ENCODE assay signal across 21 cellular contexts in the genomic region with DNA sequence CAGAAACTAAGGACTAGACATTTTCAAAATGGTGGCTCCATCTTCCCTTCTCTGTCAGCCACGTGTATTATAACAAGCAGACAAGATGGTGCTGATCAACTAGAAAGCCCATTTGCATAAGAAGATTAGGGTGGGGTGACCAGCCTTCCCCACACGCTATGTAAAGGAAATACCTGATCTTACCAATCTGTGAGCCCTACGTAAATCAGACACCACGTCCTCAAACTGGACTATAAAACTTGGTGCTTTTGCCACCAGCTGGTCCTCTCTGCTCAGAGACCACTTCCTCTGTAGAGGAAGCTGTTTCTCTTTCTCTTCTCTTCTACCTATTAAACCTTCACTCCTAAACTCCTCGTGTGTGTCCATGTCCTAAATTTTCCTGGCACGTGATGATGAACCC.
DNase-seq lines count a peak whose midpoint lies in the region; ATAC-seq and TF ChIP-seq lines count a peak whose summit lies in the region.
"Had no signal": no experiment of that assay in that cellular context is flagged by ENCODE, and none has a peak within 500 bp of the region (broad histone marks: within the 10 kb centered on the region; RNA-seq: fewer than 3 reads in every experiment).

No MANE protein-coding gene starts in this region.

- peaks cover 11% of the 10 kb centered on the region for H3K36me3 Mint-ChIP-seq in natural killer cell
- peaks cover 29% of the 10 kb centered on the region for H3K36me3 Mint-ChIP-seq in natural killer cell treated with Interleukin-12 subunit alpha and Interleukin-12 subunit beta and Interleukin-15 and Interleukin-18, amount 100 ng/mL, for 72 hours
- peaks cover 10% of the 10 kb centered on the region for H3K36me3 Mint-ChIP-seq in activated B cell treated with CpG ODN at 0.5 μM for 24 hours (ENCODE audit: low read depth)

- H3K4me3 Mint-ChIP-seq in natural killer cell (no peak overlapping the region), activated B cell treated with CpG ODN at 0.5 μM for 24 hours (peak overlapping the region; percentile 1)
- H3K4me3 Mint-ChIP-seq in natural killer cell treated with Interleukin-12 subunit alpha and Interleukin-12 subunit beta and Interleukin-15 and Interleukin-18, amount 100 ng/mL, for 72 hours = no peak overlapping the region
- H3K4me3 Mint-ChIP-seq: dendritic cell treated with granulocyte-macrophage colony-stimulating factor and Interleukin-4, amounts not matched to agents 40 ng/mL and 50 ng/mL, for 4 days had no signal

- ATAC-seq in natural killer cell (peak; percentile 57 to 82 (median 72)), activated B cell treated with CpG ODN at 0.5 μM for 24 hours (ENCODE audit: low read depth) (peak; percentile 37), foreskin keratinocyte (no peak), GM21619 (IDR thresholded peaks at IDR 0.05; ENCODE audit: unreplicated experiment) (no peak)
- ATAC-seq in natural killer cell treated with Interleukin-12 subunit alpha and Interleukin-12 subunit beta and Interleukin-15 and Interleukin-18, amount 100 ng/mL, for 72 hours = no peak
- ATAC-seq: HepG2 had no signal

- TF ChIP-seq CTCF in natural killer cell (IDR thresholded peaks at IDR 0.05) = no peak
- TF ChIP-seq CTCF in activated B cell treated with CpG ODN at 0.5 μM for 24 hours (IDR thresholded peaks at IDR 0.05) = no peak
- TF ChIP-seq CTCF in foreskin keratinocyte (conservative IDR thresholded peaks at IDR 0.05) = no peak
- TF ChIP-seq CTCF in GM20000 (IDR thresholded peaks at IDR 0.05; ENCODE audit: extremely low read depth, missing control alignments) = no peak

- POLR2A ChIA-PET in activated B cell treated with CpG ODN at 0.5 μM for 24 hours (lab: Charles Lee) = interaction anchor here (0.7 kb wide), 1 partner anchor 439 kb away, joined by 3 read pairs; no protein-coding TSS in a partner anchor

- H3K27ac Mint-ChIP-seq in natural killer cell = peak overlapping the region; percentile 69 to 82
- peak overlapping the region in 1 of 2 donors; percentile 67 for H3K27ac Mint-ChIP-seq in natural killer cell treated with Interleukin-12 subunit alpha and Interleukin-12 subunit beta and Interleukin-15 and Interleukin-18, amount 100 ng/mL, for 72 hours
- H3K27ac Mint-ChIP-seq in activated B cell treated with CpG ODN at 0.5 μM for 24 hours = no peak overlapping the region

- intact Hi-C loops in natural killer cell (cut with micrococcal nuclease) = no loop called here
- intact Hi-C loops in activated B cell treated with CpG ODN at 0.5 μM for 24 hours (cut with micrococcal nuclease) = no loop called here

- H3K4me1 Mint-ChIP-seq in natural killer cell (peaks cover 6 to 28% of the 10 kb centered on the region in 2 donors), activated B cell treated with CpG ODN at 0.5 μM for 24 hours (peaks cover 27% of the 10 kb centered on the region)
- peaks cover 26 to 37% of the 10 kb centered on the region in 2 donors for H3K4me1 Mint-ChIP-seq in natural killer cell treated with Interleukin-12 subunit alpha and Interleukin-12 subunit beta and Interleukin-15 and Interleukin-18, amount 100 ng/mL, for 72 hours (ENCODE audit: low read depth in 2 of 2)

- DNase-seq in natural killer cell (no peak), activated B cell treated with CpG ODN at 0.5 μM for 24 hours (no peak), foreskin keratinocyte (no peak), GM20000 (ENCODE audit: low spot score) (no peak), SIG-M5 (lab: John Stamatoyannopoulos, UW) (no peak)
- DNase-seq in natural killer cell treated with Interleukin-12 subunit alpha and Interleukin-12 subunit beta and Interleukin-15 and Interleukin-18, amount 100 ng/mL, for 72 hours (ENCODE audit: low spot score) = no peak
- DNase-seq in stimulated activated CD4-positive, alpha-beta T cell treated with anti-CD3 and anti-CD28 coated beads, Interleukin-15, amount 100 ng/mL, for 24 hours = no peak
- DNase-seq: activated gamma-delta T cell treated with Interleukin-2 at 50 U/mL for 16 hours, amygdala, C1 segment of cervical spinal cord, EL, glutamatergic neuron, NCI-H1105 treated with DMSO at 0.1 percent for 48 hours, NCI-H2081, NCI-H345, NCI-H748 treated with DMSO at 0.1 percent for 48 hours had no signal

- H3K27me3 Mint-ChIP-seq in natural killer cell (ENCODE audit: low read depth in 2 of 2) = no peaks in the 10 kb centered on the region
- H3K27me3 Mint-ChIP-seq in natural killer cell treated with Interleukin-12 subunit alpha and Interleukin-12 subunit beta and Interleukin-15 and Interleukin-18, amount 100 ng/mL, for 72 hours = no peaks in the 10 kb centered on the region
- no peaks in the 10 kb centered on the region for H3K27me3 Mint-ChIP-seq in activated B cell treated with CpG ODN at 0.5 μM for 24 hours
- H3K27me3 Mint-ChIP-seq: dendritic cell treated with granulocyte-macrophage colony-stimulating factor and Interleukin-4, amounts not matched to agents 40 ng/mL and 50 ng/mL, for 4 days had no signal

- CTCF ChIA-PET in activated B cell treated with CpG ODN at 0.5 μM for 24 hours (lab: Charles Lee) = no interaction called here

- peak overlapping the region; percentile 97 for H3K27ac ChIP-seq in foreskin keratinocyte
- H3K27ac ChIP-seq: cardiac muscle cell, suprapubic skin had no signal

- no peaks in the 10 kb centered on the region for H3K27me3 ChIP-seq in foreskin keratinocyte
- H3K27me3 ChIP-seq: cardiac muscle cell, suprapubic skin had no signal

- H3K4me1 ChIP-seq in foreskin keratinocyte = peaks cover 42% of the 10 kb centered on the region

- H3K9me3 Mint-ChIP-seq in natural killer cell (peaks cover 8 to 11% of the 10 kb centered on the region in 2 donors), activated B cell treated with CpG ODN at 0.5 μM for 24 hours (peaks cover 25% of the 10 kb centered on the region)
- H3K9me3 Mint-ChIP-seq in natural killer cell treated with Interleukin-12 subunit alpha and Interleukin-12 subunit beta and Interleukin-15 and Interleukin-18, amount 100 ng/mL, for 72 hours = peaks cover 22% of the 10 kb centered on the region

Comparison
In these comparisons a context has a peak if more than half of its experiments do, and no peak if none do; other contexts are left out.
1. ATAC-seq: peak in natural killer cell (3 of 3) and activated B cell treated with CpG ODN at 0.5 μM for 24 hours (single experiment); none in natural killer cell treated with Interleukin-12 subunit alpha and Interleukin-12 subunit beta and Interleukin-15 and Interleukin-18, amount 100 ng/mL, for 72 hours (0 of 2), foreskin keratinocyte (single experiment) and GM21619 (single experiment).